Comparison of ENCODE assay signal across 1 cellular context in the genomic region with DNA sequence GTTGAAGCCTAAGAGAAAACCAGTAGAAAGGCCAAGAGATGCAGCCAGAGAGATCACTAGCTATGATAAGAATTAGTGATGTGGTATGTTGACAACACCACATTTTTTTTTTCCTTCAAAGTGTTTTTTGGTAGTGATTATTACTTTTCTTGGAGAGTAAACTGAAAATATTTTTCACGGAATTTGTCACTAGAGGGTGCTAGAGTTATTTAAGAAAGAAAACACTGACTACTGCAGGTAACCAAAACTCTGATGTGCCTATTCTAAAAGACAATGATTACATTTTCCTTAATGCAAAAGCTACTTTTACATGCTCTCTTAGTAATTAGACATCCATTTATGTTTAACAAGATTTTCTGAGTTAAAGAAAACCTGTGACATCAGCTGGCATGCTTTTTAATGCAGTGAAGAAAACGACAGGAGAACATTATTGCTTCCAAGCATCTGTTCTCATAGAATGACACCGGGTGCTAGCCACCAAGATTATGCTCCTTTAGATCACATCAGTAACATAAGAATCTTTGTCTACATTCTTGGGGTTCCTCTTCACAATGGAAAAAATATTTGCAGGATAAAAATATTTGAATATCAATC.
TF ChIP-seq lines count a peak whose summit lies in the region.

No MANE protein-coding gene starts in this region.

TF ChIP-seq in GM23338, 12 proteins besides CTCF, POLR2A, EP300 and RAD21 (continued from another document):
- TF ChIP-seq, protein P1, sequence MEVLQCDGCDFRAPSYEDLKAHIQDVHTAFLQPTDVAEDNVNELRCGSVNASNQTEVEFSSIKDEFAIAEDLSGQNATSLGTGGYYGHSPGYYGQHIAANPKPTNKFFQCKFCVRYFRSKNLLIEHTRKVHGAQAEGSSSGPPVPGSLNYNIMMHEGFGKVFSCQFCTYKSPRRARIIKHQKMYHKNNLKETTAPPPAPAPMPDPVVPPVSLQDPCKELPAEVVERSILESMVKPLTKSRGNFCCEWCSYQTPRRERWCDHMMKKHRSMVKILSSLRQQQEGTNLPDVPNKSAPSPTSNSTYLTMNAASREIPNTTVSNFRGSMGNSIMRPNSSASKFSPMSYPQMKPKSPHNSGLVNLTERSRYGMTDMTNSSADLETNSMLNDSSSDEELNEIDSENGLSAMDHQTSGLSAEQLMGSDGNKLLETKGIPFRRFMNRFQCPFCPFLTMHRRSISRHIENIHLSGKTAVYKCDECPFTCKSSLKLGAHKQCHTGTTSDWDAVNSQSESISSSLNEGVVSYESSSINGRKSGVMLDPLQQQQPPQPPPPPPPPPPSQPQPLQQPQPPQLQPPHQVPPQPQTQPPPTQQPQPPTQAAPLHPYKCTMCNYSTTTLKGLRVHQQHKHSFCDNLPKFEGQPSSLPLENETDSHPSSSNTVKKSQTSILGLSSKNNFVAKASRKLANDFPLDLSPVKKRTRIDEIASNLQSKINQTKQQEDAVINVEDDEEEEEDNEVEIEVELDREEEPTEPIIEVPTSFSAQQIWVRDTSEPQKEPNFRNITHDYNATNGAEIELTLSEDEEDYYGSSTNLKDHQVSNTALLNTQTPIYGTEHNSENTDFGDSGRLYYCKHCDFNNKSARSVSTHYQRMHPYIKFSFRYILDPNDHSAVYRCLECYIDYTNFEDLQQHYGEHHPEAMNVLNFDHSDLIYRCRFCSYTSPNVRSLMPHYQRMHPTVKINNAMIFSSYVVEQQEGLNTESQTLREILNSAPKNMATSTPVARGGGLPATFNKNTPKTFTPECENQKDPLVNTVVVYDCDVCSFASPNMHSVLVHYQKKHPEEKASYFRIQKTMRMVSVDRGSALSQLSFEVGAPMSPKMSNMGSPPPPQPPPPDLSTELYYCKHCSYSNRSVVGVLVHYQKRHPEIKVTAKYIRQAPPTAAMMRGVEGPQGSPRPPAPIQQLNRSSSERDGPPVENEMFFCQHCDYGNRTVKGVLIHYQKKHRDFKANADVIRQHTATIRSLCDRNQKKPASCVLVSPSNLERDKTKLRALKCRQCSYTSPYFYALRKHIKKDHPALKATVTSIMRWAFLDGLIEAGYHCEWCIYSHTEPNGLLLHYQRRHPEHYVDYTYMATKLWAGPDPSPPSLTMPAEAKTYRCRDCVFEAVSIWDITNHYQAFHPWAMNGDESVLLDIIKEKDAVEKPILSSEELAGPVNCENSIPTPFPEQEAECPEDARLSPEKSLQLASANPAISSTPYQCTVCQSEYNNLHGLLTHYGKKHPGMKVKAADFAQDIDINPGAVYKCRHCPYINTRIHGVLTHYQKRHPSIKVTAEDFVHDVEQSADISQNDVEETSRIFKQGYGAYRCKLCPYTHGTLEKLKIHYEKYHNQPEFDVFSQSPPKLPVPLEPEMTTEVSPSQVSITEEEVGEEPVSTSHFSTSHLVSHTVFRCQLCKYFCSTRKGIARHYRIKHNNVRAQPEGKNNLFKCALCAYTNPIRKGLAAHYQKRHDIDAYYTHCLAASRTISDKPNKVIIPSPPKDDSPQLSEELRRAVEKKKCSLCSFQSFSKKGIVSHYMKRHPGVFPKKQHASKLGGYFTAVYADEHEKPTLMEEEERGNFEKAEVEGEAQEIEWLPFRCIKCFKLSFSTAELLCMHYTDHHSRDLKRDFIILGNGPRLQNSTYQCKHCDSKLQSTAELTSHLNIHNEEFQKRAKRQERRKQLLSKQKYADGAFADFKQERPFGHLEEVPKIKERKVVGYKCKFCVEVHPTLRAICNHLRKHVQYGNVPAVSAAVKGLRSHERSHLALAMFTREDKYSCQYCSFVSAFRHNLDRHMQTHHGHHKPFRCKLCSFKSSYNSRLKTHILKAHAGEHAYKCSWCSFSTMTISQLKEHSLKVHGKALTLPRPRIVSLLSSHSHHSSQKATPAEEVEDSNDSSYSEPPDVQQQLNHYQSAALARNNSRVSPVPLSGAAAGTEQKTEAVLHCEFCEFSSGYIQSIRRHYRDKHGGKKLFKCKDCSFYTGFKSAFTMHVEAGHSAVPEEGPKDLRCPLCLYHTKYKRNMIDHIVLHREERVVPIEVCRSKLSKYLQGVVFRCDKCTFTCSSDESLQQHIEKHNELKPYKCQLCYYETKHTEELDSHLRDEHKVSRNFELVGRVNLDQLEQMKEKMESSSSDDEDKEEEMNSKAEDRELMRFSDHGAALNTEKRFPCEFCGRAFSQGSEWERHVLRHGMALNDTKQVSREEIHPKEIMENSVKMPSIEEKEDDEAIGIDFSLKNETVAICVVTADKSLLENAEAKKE (CRISPR knock-in tag; IDR thresholded peaks at IDR 0.05), result no peak
- TF ChIP-seq ZNF114 (CRISPR knock-in tag; IDR thresholded peaks at IDR 0.05), result no peak
- no peak for TF ChIP-seq NANOG (IDR thresholded peaks at IDR 0.05; ENCODE audit: borderline replicate concordance)
- no peak for TF ChIP-seq STAT1 (IDR thresholded peaks at IDR 0.05; ENCODE audit: unreplicated experiment)
- no peak for TF ChIP-seq CREB1 (CRISPR knock-in tag; IDR thresholded peaks at IDR 0.05; ENCODE audit: low read depth)
- TF ChIP-seq, protein P2, sequence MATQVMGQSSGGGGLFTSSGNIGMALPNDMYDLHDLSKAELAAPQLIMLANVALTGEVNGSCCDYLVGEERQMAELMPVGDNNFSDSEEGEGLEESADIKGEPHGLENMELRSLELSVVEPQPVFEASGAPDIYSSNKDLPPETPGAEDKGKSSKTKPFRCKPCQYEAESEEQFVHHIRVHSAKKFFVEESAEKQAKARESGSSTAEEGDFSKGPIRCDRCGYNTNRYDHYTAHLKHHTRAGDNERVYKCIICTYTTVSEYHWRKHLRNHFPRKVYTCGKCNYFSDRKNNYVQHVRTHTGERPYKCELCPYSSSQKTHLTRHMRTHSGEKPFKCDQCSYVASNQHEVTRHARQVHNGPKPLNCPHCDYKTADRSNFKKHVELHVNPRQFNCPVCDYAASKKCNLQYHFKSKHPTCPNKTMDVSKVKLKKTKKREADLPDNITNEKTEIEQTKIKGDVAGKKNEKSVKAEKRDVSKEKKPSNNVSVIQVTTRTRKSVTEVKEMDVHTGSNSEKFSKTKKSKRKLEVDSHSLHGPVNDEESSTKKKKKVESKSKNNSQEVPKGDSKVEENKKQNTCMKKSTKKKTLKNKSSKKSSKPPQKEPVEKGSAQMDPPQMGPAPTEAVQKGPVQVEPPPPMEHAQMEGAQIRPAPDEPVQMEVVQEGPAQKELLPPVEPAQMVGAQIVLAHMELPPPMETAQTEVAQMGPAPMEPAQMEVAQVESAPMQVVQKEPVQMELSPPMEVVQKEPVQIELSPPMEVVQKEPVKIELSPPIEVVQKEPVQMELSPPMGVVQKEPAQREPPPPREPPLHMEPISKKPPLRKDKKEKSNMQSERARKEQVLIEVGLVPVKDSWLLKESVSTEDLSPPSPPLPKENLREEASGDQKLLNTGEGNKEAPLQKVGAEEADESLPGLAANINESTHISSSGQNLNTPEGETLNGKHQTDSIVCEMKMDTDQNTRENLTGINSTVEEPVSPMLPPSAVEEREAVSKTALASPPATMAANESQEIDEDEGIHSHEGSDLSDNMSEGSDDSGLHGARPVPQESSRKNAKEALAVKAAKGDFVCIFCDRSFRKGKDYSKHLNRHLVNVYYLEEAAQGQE (IDR thresholded peaks at IDR 0.05; ENCODE audit: unreplicated experiment), result no peak
- TF ChIP-seq ZNF331 (CRISPR knock-in tag; IDR thresholded peaks at IDR 0.05; ENCODE audit: low read depth), result no peak
